In the genomic region with DNA sequence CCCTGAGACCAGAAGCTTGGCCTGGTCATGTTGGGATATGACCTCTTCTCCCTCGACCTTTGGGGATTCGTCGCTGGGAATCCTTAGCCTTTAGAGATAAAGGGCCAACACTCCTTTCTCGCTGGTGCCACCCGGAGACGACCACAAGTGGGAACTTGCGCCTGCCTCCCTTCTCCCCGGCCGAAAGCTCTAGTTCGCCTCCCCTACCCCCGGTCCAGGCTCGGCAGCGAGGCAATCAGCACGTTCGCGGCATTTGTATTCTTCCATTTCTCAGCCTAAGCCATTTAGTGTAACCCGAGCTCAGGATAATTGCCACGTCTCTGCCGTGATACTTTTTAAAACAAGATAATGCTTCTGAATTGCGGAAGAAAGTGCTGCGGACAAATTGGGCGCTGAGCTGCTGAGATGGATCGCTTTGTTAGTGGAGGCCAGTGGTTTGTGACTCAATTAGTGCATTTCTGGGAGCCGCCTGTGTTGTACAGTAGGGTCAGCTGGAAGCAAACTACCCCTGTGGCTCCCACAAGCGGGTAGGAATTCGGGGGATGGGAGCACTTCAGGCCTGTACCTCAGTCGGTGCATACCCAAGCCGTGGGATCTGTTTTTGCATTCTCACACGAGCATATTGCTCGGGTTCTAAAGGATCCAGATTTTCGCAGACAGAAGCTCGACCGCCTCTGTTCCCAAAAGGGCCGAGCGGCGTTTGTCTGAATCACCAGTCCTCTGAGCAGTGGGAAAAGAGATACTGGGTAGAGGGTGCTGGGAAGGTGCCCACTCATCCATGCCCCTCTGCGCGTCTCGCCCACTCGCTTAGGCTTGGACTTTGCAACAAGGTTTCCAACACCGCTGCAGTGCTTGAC, we compare ENCODE assay signal across 8 cellular contexts. TPM values are rescaled to one million over a fixed set of nuclear protein-coding genes. Genes with fewer than 3 reads are reported as not detected.
DNase-seq lines count a peak whose midpoint lies in the region; ATAC-seq and TF ChIP-seq lines count a peak whose summit lies in the region.

No MANE protein-coding gene starts in this region.

- H3K4me3 ChIP-seq in GM12865 (ENCODE audit: low read depth, low read length): peak overlapping the region; percentile 85
- H3K4me3 ChIP-seq in coronary artery: peak overlapping the region; percentile 72
- H3K4me3 ChIP-seq in neural progenitor cell: peak overlapping the region; percentile 62

- peaks cover 9% of the 10 kb centered on the region for H3K9me3 Mint-ChIP-seq in neural progenitor cell

- no peak overlapping the region for H3K27ac Mint-ChIP-seq in neural progenitor cell

- no peak overlapping the region for H3K27ac ChIP-seq in coronary artery
- no peak overlapping the region for H3K27ac ChIP-seq in neural progenitor cell

- H3K9me3 ChIP-seq in neural progenitor cell (ENCODE audit: low read depth): no peaks in the 10 kb centered on the region

- H3K4me2 ChIP-seq in neural progenitor cell: peak overlapping the region; percentile 78

- ATAC-seq in GM18870 (IDR thresholded peaks at IDR 0.05; ENCODE audit: unreplicated experiment): no peak
- no peak for ATAC-seq in HG02623 (IDR thresholded peaks at IDR 0.05; ENCODE audit: unreplicated experiment)

- H3F3A ChIP-seq in neural progenitor cell (ENCODE audit: low read depth): peaks cover 63% of the 10 kb centered on the region

- DNase-seq in GM12865 (ENCODE audit: low read depth): no peak
- peak; percentile 56 for DNase-seq in NCI-H1436 treated with DMSO at 0.1 percent for 48 hours (lab: John Stamatoyannopoulos, UW)
- no peak for DNase-seq in coronary artery (ENCODE audit: low spot score)
- peak; percentile 59 for DNase-seq in neural progenitor cell (ENCODE audit: low spot score)
- no peak for DNase-seq in SHP77 (lab: John Stamatoyannopoulos, UW)
- no peak for DNase-seq in UCSD-AML1 (lab: John Stamatoyannopoulos, UW; ENCODE audit: unreplicated experiment)

- H3K27me3 ChIP-seq in neural progenitor cell: peaks cover 100% of the 10 kb centered on the region

- H3K9ac ChIP-seq in neural progenitor cell: no peak overlapping the region

- H3K4me1 ChIP-seq in neural progenitor cell: peaks cover 49% of the 10 kb centered on the region

- no peaks in the 10 kb centered on the region for H3K36me3 ChIP-seq in neural progenitor cell

- no peaks in the 10 kb centered on the region for H3K79me2 ChIP-seq in neural progenitor cell (ENCODE audit: low read depth)

- H3K36me3 Mint-ChIP-seq in neural progenitor cell: no peaks in the 10 kb centered on the region

- H3K4me3 Mint-ChIP-seq in neural progenitor cell: peak overlapping the region; percentile 83

- H3K27me3 Mint-ChIP-seq in neural progenitor cell (ENCODE audit: insufficient read depth, low read depth): peaks cover 84% of the 10 kb centered on the region

- TF ChIP-seq CTCF in GM12865 (IDR thresholded peaks at IDR 0.05; ENCODE audit: insufficient read depth, low read depth, low read length, missing control alignments): no peak
- TF ChIP-seq CTCF in coronary artery (IDR thresholded peaks at IDR 0.05): no peak
- TF ChIP-seq CTCF in neural progenitor cell (IDR thresholded peaks at IDR 0.05): no peak

- peaks cover 38% of the 10 kb centered on the region for H4K20me1 ChIP-seq in neural progenitor cell (ENCODE audit: low read depth)

- H2AFZ ChIP-seq in neural progenitor cell (replicated peaks): peak overlapping the region; percentile 94

- peaks cover 46% of the 10 kb centered on the region for H3K4me1 Mint-ChIP-seq in neural progenitor cell

RNA-seq across cellular contexts. Expression of a gene that starts 6.8 kb away (rescaled TPM):
- total RNA-seq in neural progenitor cell (ENCODE audit: low replicate concordance): 0.28 TPM in 1 of 2 replicates, not detected in the other

Comparison
In these comparisons a context has a peak if more than half of its experiments do, and no peak if none do; other contexts are left out.
1. DNase-seq: peak in NCI-H1436 treated with DMSO at 0.1 percent for 48 hours (single experiment) and neural progenitor cell (single experiment); none in GM12865 (single experiment), coronary artery (single experiment), SHP77 (0 of 2) and UCSD-AML1 (single experiment).
2. Peak in every context shown above with its lines, with median percentiles within 50 percentile points of each other: H3K4me3 ChIP-seq.